ENCODE assay signal across 8 cellular contexts in the genomic region with DNA sequence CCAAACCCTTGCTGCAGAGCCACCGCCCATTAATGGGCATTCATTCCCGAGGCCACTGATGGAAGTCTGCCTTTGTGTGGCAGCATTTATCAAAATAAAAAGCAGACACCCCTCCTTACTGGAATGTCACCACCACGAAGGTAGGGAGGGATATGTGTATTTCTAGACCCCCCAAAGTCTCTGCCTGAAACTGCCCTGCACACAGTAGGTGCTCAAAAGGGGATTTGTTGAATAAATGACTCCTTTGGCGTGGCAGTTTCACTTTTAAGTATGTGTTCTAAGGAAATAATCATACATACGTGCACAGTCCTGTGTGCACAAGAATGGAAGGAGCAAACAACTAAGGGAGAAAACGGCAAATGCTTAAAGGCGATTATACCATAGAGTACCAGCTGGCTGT. TPM values are rescaled to one million over a fixed set of nuclear protein-coding genes. Genes with fewer than 3 reads are reported as not detected.
A peak's percentile ranks its signal among the peaks of the same experiment; 100 is the strongest.
DNase-seq lines count a peak whose midpoint lies in the region; ATAC-seq and TF ChIP-seq lines count a peak whose summit lies in the region.

No MANE protein-coding gene starts in this region.

- CTCF ChIA-PET in naive thymus-derived CD4-positive, alpha-beta T cell (lab: Charles Lee), result interaction anchor here (1.0 to 1.4 kb wide), 3 partner anchors 10 to 153 kb away, joined by 3 to 4 read pairs (median 3); no protein-coding TSS in a partner anchor

- H3K4me2 ChIP-seq in KMS-11, result peak overlapping the region; percentile 51; the same call in 1 of the 2 replicates

- no peaks in the 10 kb centered on the region for H3K9me3 Mint-ChIP-seq in naive thymus-derived CD4-positive, alpha-beta T cell

- H3K36me3 ChIP-seq in KMS-11 (ENCODE audit: insufficient read depth), result no peaks in the 10 kb centered on the region
- H3K36me3 ChIP-seq in naive thymus-derived CD4-positive, alpha-beta T cell (ENCODE audit: control insufficient read depth in 2 of 3, insufficient read depth in 3 of 3, low read length in 3 of 3), result no peaks in the 10 kb centered on the region

- H3K27ac Mint-ChIP-seq in naive thymus-derived CD4-positive, alpha-beta T cell, result peak overlapping the region; percentile 90 to 99 (median 96)

- ATAC-seq in naive thymus-derived CD4-positive, alpha-beta T cell, result no peak
- no peak for ATAC-seq in GM21423 (IDR thresholded peaks at IDR 0.05; ENCODE audit: unreplicated experiment)

- H3K4me1 ChIP-seq in KMS-11 (ENCODE audit: low read depth, poor library complexity, severe bottlenecking), result no peaks in the 10 kb centered on the region
- peaks cover 12 to 14% of the 10 kb centered on the region in 2 donors for H3K4me1 ChIP-seq in naive thymus-derived CD4-positive, alpha-beta T cell (ENCODE audit: control insufficient read depth in 2 of 2, insufficient read depth in 2 of 2, low read length in 2 of 2)

- peaks cover 8 to 31% (median 24%) of the 10 kb centered on the region in 7 donors for H3K4me1 Mint-ChIP-seq in naive thymus-derived CD4-positive, alpha-beta T cell

- peaks cover 0 to 7% (median 0%) of the 10 kb centered on the region in 5 donors for H3K36me3 Mint-ChIP-seq in naive thymus-derived CD4-positive, alpha-beta T cell

- POLR2A ChIA-PET in naive thymus-derived CD4-positive, alpha-beta T cell (lab: Charles Lee), result interaction anchor here (0.9 to 4.4 kb wide), 19 partner anchors 9 to 341 kb away, joined by 3 to 50 read pairs (median 9); a partner anchor contains a TSS

- no peak overlapping the region for H3K27ac ChIP-seq in KMS-11
- H3K27ac ChIP-seq in cingulate gyrus (ENCODE audit: low read depth, low read length), result peak overlapping the region; percentile 92
- H3K27ac ChIP-seq in naive thymus-derived CD4-positive, alpha-beta T cell (ENCODE audit: low read depth, low read length), result peak overlapping the region; percentile 91

- H3K4me3 ChIP-seq in AG10803 (ENCODE audit: low read length), result peak overlapping the region; percentile 72
- no peak overlapping the region for H3K4me3 ChIP-seq in KMS-11 (IDR thresholded peaks at IDR 0.05; ENCODE audit: insufficient read depth, low read depth, low read length)
- H3K4me3 ChIP-seq in naive thymus-derived CD4-positive, alpha-beta T cell (ENCODE audit: low read length), result peak overlapping the region; percentile 81

- H3K79me2 ChIP-seq in KMS-11 (ENCODE audit: insufficient read depth, low read depth), result no peaks in the 10 kb centered on the region

- H3K27me3 Mint-ChIP-seq in naive thymus-derived CD4-positive, alpha-beta T cell, result no peaks in the 10 kb centered on the region

- no peak overlapping the region for H3K9ac ChIP-seq in KMS-11

- H3K4me3 Mint-ChIP-seq in naive thymus-derived CD4-positive, alpha-beta T cell, result peak overlapping the region; percentile 79 to 98 (median 94)

- H3K27me3 ChIP-seq in KMS-11 (ENCODE audit: insufficient read depth, low read depth), result no peaks in the 10 kb centered on the region
- no peaks in the 10 kb centered on the region for H3K27me3 ChIP-seq in naive thymus-derived CD4-positive, alpha-beta T cell (ENCODE audit: control insufficient read depth in 2 of 2, insufficient read depth in 2 of 2, low read length in 2 of 2)

- DNase-seq in AG10803 (ENCODE audit: low read depth) (no peak), NCI-H446 treated with DMSO at 0.1 percent for 48 hours (lab: John Stamatoyannopoulos, UW) (no peak), DMS153 (lab: John Stamatoyannopoulos, UW) (no peak)
- no peak for DNase-seq in naive thymus-derived CD4-positive, alpha-beta T cell
- no peak for DNase-seq in activated effector memory CD4-positive, alpha-beta T cell treated with Interleukin-2 at 50 U/mL for 16 hours

- H3K9me3 ChIP-seq in naive thymus-derived CD4-positive, alpha-beta T cell (ENCODE audit: control insufficient read depth in 2 of 3, low read length in 3 of 3), result no peaks in the 10 kb centered on the region

- TF ChIP-seq CTCF in AG10803 (conservative IDR thresholded peaks at IDR 0.05; ENCODE audit: low read length) (no peak), KMS-11 (conservative IDR thresholded peaks at IDR 0.05; ENCODE audit: low read depth, low read length) (no peak)

- peak overlapping the region; percentile 82 for H2AFZ ChIP-seq in KMS-11 (ENCODE audit: low read depth)

- H4K20me1 ChIP-seq in KMS-11 (ENCODE audit: insufficient read depth), result no peaks in the 10 kb centered on the region

- intact Hi-C loops in naive thymus-derived CD4-positive, alpha-beta T cell (cut with micrococcal nuclease), result loop anchor here (1.0 to 5.0 kb wide), 15 partner anchors 25 to 305 kb away; a partner anchor contains a TSS

RNA-seq across cellular contexts. Expression of a gene that starts 23.6 kb away (rescaled TPM):
- total RNA-seq in naive thymus-derived CD4-positive, alpha-beta T cell, result not detected
- not detected for polyA plus RNA-seq in naive thymus-derived CD4-positive, alpha-beta T cell

RNA-seq across cellular contexts. Expression of a gene that starts 41.4 kb away (rescaled TPM):
- total RNA-seq in naive thymus-derived CD4-positive, alpha-beta T cell, result 10 to 100 TPM in 1 of 5 experiments, 1 to 10 TPM in 4; 4.6 to 23.3 (median 8.6) TPM
- 10 to 100 TPM; 10.1 to 13.6 TPM for polyA plus RNA-seq in naive thymus-derived CD4-positive, alpha-beta T cell

RNA-seq across cellular contexts. Expression of a gene that starts 48.5 kb away (rescaled TPM):
- total RNA-seq in naive thymus-derived CD4-positive, alpha-beta T cell, result 1 to 10 TPM in 1 of 5 experiments, under 1 TPM in 1, not detected in 3; 0.45 to 1.2 TPM
- not detected for polyA plus RNA-seq in naive thymus-derived CD4-positive, alpha-beta T cell

RNA-seq across cellular contexts. Expression of a gene that starts 54.3 kb away (rescaled TPM):
- total RNA-seq in naive thymus-derived CD4-positive, alpha-beta T cell, result 100 to 1,000 TPM in 4 of 5 experiments, 10 to 100 TPM in 1; 92.2 to 164 (median 105) TPM
- polyA plus RNA-seq in naive thymus-derived CD4-positive, alpha-beta T cell, result 10 to 100 TPM; 18.6 to 28.8 TPM
